30 cellular contexts compared by ENCODE assay signal in genomic region chr18:50301074-50301473, GRCh38.
"Had no signal": no experiment of that assay in that cellular context is flagged by ENCODE, and none has a peak within 500 bp of the region (broad histone marks: within the 10 kb centered on the region; RNA-seq: fewer than 3 reads in every experiment).

No MANE protein-coding gene starts in this region.

- H3K9me3 ChIP-seq: adrenal gland, body of pancreas, gastrocnemius medialis had no signal

- DNase-seq: activated CD4-positive, alpha-beta memory T cell treated with anti-CD3 and anti-CD28 coated beads for 36 hours; activated CD4-positive, alpha-beta T cell treated with anti-CD3 and anti-CD28 coated beads for 36 hours; activated CD4-positive, alpha-beta T cell treated with anti-CD3 and anti-CD28 coated beads, Interleukin-2, amount 10 ng/mL, durations not matched to agents 24 days and 14 days; activated CD4-positive, CD25-positive, alpha-beta regulatory T cell; activated CD4-positive, CD25-positive, alpha-beta regulatory T cell treated with anti-CD3 and anti-CD28 coated beads, Interleukin-2, amount 50 U/mL, for 72 hours; activated CD8-positive, alpha-beta memory T cell treated with anti-CD3 and anti-CD28 coated beads, Interleukin-2, amount 10 ng/mL, durations not matched to agents 7 days and 5 days; activated CD8-positive, alpha-beta memory T cell treated with anti-CD3 and anti-CD28 coated beads, Interleukin-2, amount 50 U/mL, for 4 hours; activated CD8-positive, alpha-beta T cell treated with anti-CD3 and anti-CD28 coated beads, Interleukin-2, amount 10 ng/mL, durations not matched to agents 7 days and 5 days; activated effector memory CD4-positive, alpha-beta T cell treated with anti-CD3 and anti-CD28 coated beads, Interleukin-2, amount 50 U/mL, for 16 hours; activated naive CD4-positive, alpha-beta T cell treated with anti-CD3 and anti-CD28 coated beads for 36 hours; activated naive CD8-positive, alpha-beta T cell treated with anti-CD3 and anti-CD28 coated beads for 36 hours; activated naive CD8-positive, alpha-beta T cell treated with anti-CD3 and anti-CD28 coated beads, Interleukin-2, amount 50 U/mL, for 24 hours; activated T-cell treated with anti-CD3 and anti-CD28 coated beads, Interleukin-2, amount 50 U/mL, for 1 hour; activated T-cell treated with anti-CD3 and anti-CD28 coated beads, Interleukin-2, amount 50 U/mL, for 48 hours; adrenal gland; amygdala; aorta; body of pancreas; caudate nucleus; cortex of kidney; dermis blood vessel endothelial cell; effector CD4-positive, alpha-beta T cell; effector memory CD8-positive, alpha-beta T cell; erythroblast; foreskin keratinocyte; gastrocnemius medialis; glutamatergic neuron; heart left ventricle; T-helper 2 cell had no signal

- H3K4me1 ChIP-seq: foreskin keratinocyte had no signal

- H3K36me3 ChIP-seq: adrenal gland, esophagus muscularis mucosa, gastrocnemius medialis, heart left ventricle had no signal

- H3K27me3 ChIP-seq: body of pancreas had no signal

- H3K27ac ChIP-seq: adrenal gland, body of pancreas, esophagus muscularis mucosa, foreskin keratinocyte, gastrocnemius medialis, heart left ventricle had no signal

- H3K4me3 ChIP-seq: adrenal gland, body of pancreas, esophagus muscularis mucosa, gastrocnemius medialis, heart left ventricle had no signal

- ATAC-seq: activated CD4-positive, alpha-beta T cell treated with anti-CD3 and anti-CD28 coated beads for 36 hours; activated CD8-positive, alpha-beta memory T cell treated with anti-CD3 and anti-CD28 coated beads, Interleukin-2, amount 10 ng/mL, durations not matched to agents 7 days and 5 days; activated CD8-positive, alpha-beta T cell treated with anti-CD3 and anti-CD28 coated beads, Interleukin-2, amount 10 ng/mL, durations not matched to agents 7 days and 5 days; activated naive CD8-positive, alpha-beta T cell treated with anti-CD3 and anti-CD28 coated beads, Interleukin-2, amount 50 U/mL, for 24 hours; body of pancreas; effector memory CD8-positive, alpha-beta T cell; foreskin keratinocyte; gastrocnemius medialis; heart left ventricle had no signal
